14 cellular contexts compared by ENCODE assay signal in genomic region chr12:93322784-93323183, GRCh38. TPM values are rescaled to one million over a fixed set of nuclear protein-coding genes. Genes with fewer than 3 reads are reported as not detected.
A peak's percentile ranks its signal among the peaks of the same experiment; 100 is the strongest.
DNase-seq lines count a peak whose midpoint lies in the region; ATAC-seq and TF ChIP-seq lines count a peak whose summit lies in the region.
"Had no signal": no experiment of that assay in that cellular context is flagged by ENCODE, and none has a peak within 500 bp of the region (broad histone marks: within the 10 kb centered on the region; RNA-seq: fewer than 3 reads in every experiment).

No MANE protein-coding gene starts in this region.

- no peaks in the 10 kb centered on the region for H3K9me2 ChIP-seq in GM23338 (ENCODE audit: insufficient read depth)

- no peak overlapping the region; the same call in 1 of the 2 replicates for H3K27ac Mint-ChIP-seq in GM23338
- H3K27ac Mint-ChIP-seq: endodermal cell, memory B cell had no signal

- in situ Hi-C loops in ACHN (cut with HindIII; ENCODE audit: low pct_ligation_motif_present, low pct_unique_long_range_greater_than_20kb, low sequenced_read_pairs), result no loop called here

- no peaks in the 10 kb centered on the region for H3K36me3 Mint-ChIP-seq in GM23338 (ENCODE audit: low read depth)
- H3K36me3 Mint-ChIP-seq: memory B cell had no signal

- no peaks in the 10 kb centered on the region for H3F3A ChIP-seq in GM23338 (replicated peaks; ENCODE audit: low read depth)

- no peaks in the 10 kb centered on the region for H3K4me1 Mint-ChIP-seq in GM23338

- no peaks in the 10 kb centered on the region for H4K20me1 ChIP-seq in GM23338 (replicated peaks; ENCODE audit: insufficient read depth)

- ATAC-seq in GM23338, result no peak
- ATAC-seq in HG02973 (IDR thresholded peaks at IDR 0.05; ENCODE audit: unreplicated experiment), result no peak

- no peaks in the 10 kb centered on the region for H3K4me1 ChIP-seq in GM23338 (ENCODE audit: insufficient read depth)
- H3K4me1 ChIP-seq: ascending aorta had no signal

- no peaks in the 10 kb centered on the region for H3K27me3 Mint-ChIP-seq in GM23338 (ENCODE audit: insufficient read depth, low read depth, poor library complexity)
- H3K27me3 Mint-ChIP-seq: memory B cell had no signal

- no peaks in the 10 kb centered on the region for H3K79me2 ChIP-seq in GM23338 (replicated peaks; ENCODE audit: insufficient read depth)

- DNase-seq in ACHN (peak; percentile 39), GM23338 (ENCODE audit: low spot score) (no peak), RKO (ENCODE audit: low spot score) (peak; percentile 48), fibroblast of mammary gland (ENCODE audit: low read depth) (peak; percentile 15), DMS79 treated with DMSO at 0.1 percent for 48 hours (lab: John Stamatoyannopoulos, UW) (no peak), DMS 273 treated with DMSO at 0.1 percent for 48 hours (lab: John Stamatoyannopoulos, UW) (no peak), nucleus accumbens (lab: John Stamatoyannopoulos, UW) (no peak)
- DNase-seq: endodermal cell, NCI-H146, NCI-H82 had no signal

- no peaks in the 10 kb centered on the region for H3K27me3 ChIP-seq in GM23338 (ENCODE audit: insufficient read depth)
- H3K27me3 ChIP-seq: ascending aorta had no signal

- no peaks in the 10 kb centered on the region for H3K36me3 ChIP-seq in GM23338 (ENCODE audit: insufficient read depth)
- H3K36me3 ChIP-seq: ascending aorta had no signal

- no peak overlapping the region for H3K4me2 ChIP-seq in GM23338

- H3K4me3 Mint-ChIP-seq in GM23338, result no peak overlapping the region
- H3K4me3 Mint-ChIP-seq: endodermal cell, memory B cell had no signal

- no peak overlapping the region for H3K27ac ChIP-seq in GM23338 (ENCODE audit: low read depth)
- H3K27ac ChIP-seq: ascending aorta, HL-60 had no signal

- H2AFZ ChIP-seq in GM23338, result peak overlapping the region; percentile 28; the same call in 1 of the 2 replicates

- no peak for TF ChIP-seq CTCF in GM23338 (conservative IDR thresholded peaks at IDR 0.05; ENCODE audit: low read depth in 2 of 2)
- no peak for TF ChIP-seq CTCF in fibroblast of mammary gland (conservative IDR thresholded peaks at IDR 0.05; ENCODE audit: control insufficient read depth, insufficient read depth, low read depth, low read length)

- H3K4me3 ChIP-seq in GM23338 (no peak overlapping the region), fibroblast of mammary gland (ENCODE audit: control insufficient read depth, low read depth, low read length) (no peak overlapping the region)
- H3K4me3 ChIP-seq: ascending aorta had no signal

- H3K9me3 Mint-ChIP-seq in GM23338, result no peaks in the 10 kb centered on the region
- H3K9me3 Mint-ChIP-seq: endodermal cell, memory B cell had no signal

TF ChIP-seq in GM23338, 12 proteins besides CTCF, POLR2A, EP300 and RAD21:
- TF ChIP-seq EZH2phosphoT487 (IDR thresholded peaks at IDR 0.05; ENCODE audit: unreplicated experiment) (no peak), CREB1 (CRISPR knock-in tag; IDR thresholded peaks at IDR 0.05; ENCODE audit: low read depth) (no peak), EZH2 (IDR thresholded peaks at IDR 0.05; ENCODE audit: low read depth, unreplicated experiment) (no peak)
- TF ChIP-seq, protein P1, sequence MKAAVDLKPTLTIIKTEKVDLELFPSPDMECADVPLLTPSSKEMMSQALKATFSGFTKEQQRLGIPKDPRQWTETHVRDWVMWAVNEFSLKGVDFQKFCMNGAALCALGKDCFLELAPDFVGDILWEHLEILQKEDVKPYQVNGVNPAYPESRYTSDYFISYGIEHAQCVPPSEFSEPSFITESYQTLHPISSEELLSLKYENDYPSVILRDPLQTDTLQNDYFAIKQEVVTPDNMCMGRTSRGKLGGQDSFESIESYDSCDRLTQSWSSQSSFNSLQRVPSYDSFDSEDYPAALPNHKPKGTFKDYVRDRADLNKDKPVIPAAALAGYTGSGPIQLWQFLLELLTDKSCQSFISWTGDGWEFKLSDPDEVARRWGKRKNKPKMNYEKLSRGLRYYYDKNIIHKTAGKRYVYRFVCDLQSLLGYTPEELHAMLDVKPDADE (IDR thresholded peaks at IDR 0.05), result no peak

RNA-seq across cellular contexts. Expression of gene NUDT4, which starts 54.9 kb away (rescaled TPM):
- total RNA-seq in GM23338 (2014; rRNA removed; shearing (Covaris generic)), result 67.2 and 69.7 TPM in 2 replicates
- 29.5 and 32.3 TPM in 2 replicates for polyA plus RNA-seq in GM23338 (2016; fragmentation: Nextera tagmentation; extraction: Ambion mirVana)

Comparison
In these comparisons a context has a peak if more than half of its experiments do, and no peak if none do; other contexts are left out.
1. DNase-seq: peak in ACHN (single experiment), RKO (single experiment) and fibroblast of mammary gland (single experiment); none in GM23338 (single experiment), DMS79 treated with DMSO at 0.1 percent for 48 hours (single experiment), DMS 273 treated with DMSO at 0.1 percent for 48 hours (single experiment) and nucleus accumbens (0 of 56).